Comparison of ENCODE assay signal across 8 cellular contexts in the genomic region with DNA sequence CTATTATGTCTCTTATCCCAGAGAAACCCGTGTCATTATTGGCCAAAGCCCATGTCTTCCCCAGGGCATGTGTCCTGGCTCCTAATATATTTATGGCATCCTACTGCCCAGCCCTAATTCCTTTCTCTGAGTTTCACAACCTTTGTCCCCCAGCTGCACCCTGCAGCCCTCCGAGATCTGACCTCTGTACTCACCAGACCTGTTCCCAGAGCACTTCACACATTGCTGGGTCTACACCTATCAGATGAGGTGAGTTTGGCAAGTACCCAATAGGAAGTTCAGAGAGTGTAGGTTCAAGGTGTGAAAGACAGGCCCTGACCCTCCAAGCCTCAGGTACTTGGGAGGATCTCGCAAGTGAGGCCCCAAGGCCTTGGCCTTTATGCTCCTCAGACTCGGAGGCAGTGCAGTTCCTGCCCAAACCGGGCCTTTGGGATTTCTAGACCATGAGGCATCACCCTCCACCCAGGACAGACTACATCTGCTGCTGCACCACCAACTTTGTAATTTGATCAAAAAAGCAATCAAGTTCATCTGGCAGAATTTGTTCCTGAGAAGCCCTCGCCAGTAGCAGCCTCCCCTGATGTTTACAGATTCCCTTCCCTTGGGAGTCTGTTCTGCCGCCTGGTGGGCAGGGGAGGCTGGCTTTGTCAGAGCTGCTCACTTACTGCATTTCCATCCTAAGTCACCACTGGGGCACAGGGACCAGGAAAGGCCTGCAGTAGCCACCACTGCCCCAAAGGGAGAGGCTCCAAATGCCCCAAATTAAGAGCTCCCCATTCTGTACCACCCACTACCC. TPM values are rescaled to one million over a fixed set of nuclear protein-coding genes. Genes with fewer than 3 reads are reported as not detected.
A peak's percentile ranks its signal among the peaks of the same experiment; 100 is the strongest.
DNase-seq lines count a peak whose midpoint lies in the region; ATAC-seq and TF ChIP-seq lines count a peak whose summit lies in the region.

No MANE protein-coding gene starts in this region.

- no peak overlapping the region for H2BK15ac ChIP-seq in neuronal stem cell (ENCODE audit: low read length)

- TF ChIP-seq CTCF in hepatocyte (IDR thresholded peaks at IDR 0.05; ENCODE audit: poor library complexity) = peak; percentile 21

- DNase-seq in activated CD8-positive, alpha-beta memory T cell treated with anti-CD3 and anti-CD28 coated beads, Interleukin-2, amount 10 ng/mL, durations not matched to agents 7 days and 5 days = no peak
- no peak for DNase-seq in activated CD8-positive, alpha-beta memory T cell treated with anti-CD3 and anti-CD28 coated beads for 24 hours
- no peak for DNase-seq in activated T-helper 2 cell treated with anti-CD3 and anti-CD28 coated beads, Interferon-gamma antibody, Interleukin-2, Interleukin-4, amounts not matched to agents 10 μg/mL and 5 μg/mL and 100 μg/mL, durations not matched to agents 14 hours and 24 hours and 36 hours (ENCODE audit: low spot score)
- DNase-seq in hepatocyte (ENCODE audit: low spot score) (peak; percentile 58), HPDE6-E6E7 (ENCODE audit: extremely low spot score) (no peak), neuronal stem cell (ENCODE audit: low spot score) (no peak)

- no peak overlapping the region for H3K14ac ChIP-seq in neuronal stem cell (ENCODE audit: low read length)

- H2AFZ ChIP-seq in hepatocyte (no peak overlapping the region), neuronal stem cell (ENCODE audit: low read length) (no peak overlapping the region)

- no peak overlapping the region for H3K23ac ChIP-seq in neuronal stem cell (ENCODE audit: low read depth, low read length, poor library complexity)

- peaks cover 20% of the 10 kb centered on the region for H3K79me1 ChIP-seq in neuronal stem cell (ENCODE audit: low read depth, low read length)

- peaks cover 27% of the 10 kb centered on the region for H3K36me3 Mint-ChIP-seq in activated CD8-positive, alpha-beta memory T cell treated with anti-CD3 and anti-CD28 coated beads, Interleukin-2, amount 10 ng/mL, durations not matched to agents 7 days and 5 days
- peaks cover 31% of the 10 kb centered on the region for H3K36me3 Mint-ChIP-seq in activated T-helper 2 cell treated with anti-CD3 and anti-CD28 coated beads, Interferon-gamma antibody, Interleukin-2, Interleukin-4, amounts not matched to agents 10 μg/mL and 5 μg/mL and 100 μg/mL, durations not matched to agents 14 hours and 24 hours and 36 hours (ENCODE audit: low read depth)

- H3K4me2 ChIP-seq in hepatocyte = peak overlapping the region; percentile 91
- H3K4me2 ChIP-seq in neuronal stem cell (ENCODE audit: insufficient read depth, low read length, poor library complexity, severe bottlenecking) = no peak overlapping the region

- H3K4me3 Mint-ChIP-seq in activated CD8-positive, alpha-beta memory T cell treated with anti-CD3 and anti-CD28 coated beads, Interleukin-2, amount 10 ng/mL, durations not matched to agents 7 days and 5 days = peak overlapping the region; percentile 68
- H3K4me3 Mint-ChIP-seq in activated T-helper 2 cell treated with anti-CD3 and anti-CD28 coated beads, Interferon-gamma antibody, Interleukin-2, Interleukin-4, amounts not matched to agents 10 μg/mL and 5 μg/mL and 100 μg/mL, durations not matched to agents 14 hours and 24 hours and 36 hours (ENCODE audit: low read depth) = peak overlapping the region; percentile 81

- 51% methylated on average over 7 of the region's 7 CpGs for WGBS in hepatocyte (ENCODE audit: low lambda C conversion rate, missing lambda C conversion rate)
- WGBS in neuronal stem cell (ENCODE audit: extremely low coverage in 2 of 2, insufficient read length in 2 of 2, insufficient replicate concordance in 1 of 2), 2 donors = no CpG with 5 or more reads among the region's 7 CpGs

- H4K91ac ChIP-seq in neuronal stem cell (ENCODE audit: low read depth, low read length, poor library complexity) = no peak overlapping the region

- H3K79me2 ChIP-seq in hepatocyte = peaks cover 40% of the 10 kb centered on the region

- no peak for ATAC-seq in activated CD8-positive, alpha-beta memory T cell treated with anti-CD3 and anti-CD28 coated beads, Interleukin-2, amount 10 ng/mL, durations not matched to agents 7 days and 5 days
- ATAC-seq in HG02840 (IDR thresholded peaks at IDR 0.05; ENCODE audit: low FRiP score, unreplicated experiment) = no peak

- no peak overlapping the region for H3K4ac ChIP-seq in neuronal stem cell (ENCODE audit: low read length)

- H3K18ac ChIP-seq in neuronal stem cell (ENCODE audit: low read length) = no peak overlapping the region

- peak overlapping the region; percentile 30 for H3K27ac Mint-ChIP-seq in activated CD8-positive, alpha-beta memory T cell treated with anti-CD3 and anti-CD28 coated beads, Interleukin-2, amount 10 ng/mL, durations not matched to agents 7 days and 5 days
- H3K27ac Mint-ChIP-seq in activated T-helper 2 cell treated with anti-CD3 and anti-CD28 coated beads, Interferon-gamma antibody, Interleukin-2, Interleukin-4, amounts not matched to agents 10 μg/mL and 5 μg/mL and 100 μg/mL, durations not matched to agents 14 hours and 24 hours and 36 hours = no peak overlapping the region

- H3K27me3 ChIP-seq in hepatocyte (no peaks in the 10 kb centered on the region), neuronal stem cell (ENCODE audit: control insufficient read depth in 3 of 3, insufficient read depth in 3 of 3, low read depth in 1 of 3, low read length in 3 of 3) (peaks cover 3 to 16% (median 6%) of the 10 kb centered on the region in 3 experiments)

- H3K4me1 Mint-ChIP-seq in activated CD8-positive, alpha-beta memory T cell treated with anti-CD3 and anti-CD28 coated beads, Interleukin-2, amount 10 ng/mL, durations not matched to agents 7 days and 5 days = peaks cover 64% of the 10 kb centered on the region
- peaks cover 43% of the 10 kb centered on the region for H3K4me1 Mint-ChIP-seq in activated T-helper 2 cell treated with anti-CD3 and anti-CD28 coated beads, Interferon-gamma antibody, Interleukin-2, Interleukin-4, amounts not matched to agents 10 μg/mL and 5 μg/mL and 100 μg/mL, durations not matched to agents 14 hours and 24 hours and 36 hours (ENCODE audit: low read depth)

- H3K4me3 ChIP-seq in hepatocyte (no peak overlapping the region), neuronal stem cell (ENCODE audit: low read length in 2 of 2) (no peak overlapping the region)

- H3K9me3 ChIP-seq in hepatocyte (ENCODE audit: low read depth) (no peaks in the 10 kb centered on the region), neuronal stem cell (replicated peaks in 1 of 2; ENCODE audit: control insufficient read depth in 2 of 2, insufficient read depth in 1 of 2, low read depth in 1 of 2, low read length in 2 of 2) (no peaks in the 10 kb centered on the region)

- H4K20me1 ChIP-seq in hepatocyte (ENCODE audit: insufficient read depth, poor library complexity, severe bottlenecking) = no peaks in the 10 kb centered on the region

- no peak overlapping the region for H2BK5ac ChIP-seq in neuronal stem cell (ENCODE audit: low read length)

- no peak overlapping the region for H3K9ac ChIP-seq in neuronal stem cell (ENCODE audit: low read depth, low read length, poor library complexity)

- no peaks in the 10 kb centered on the region for H3K9me2 ChIP-seq in hepatocyte (replicated peaks; ENCODE audit: insufficient read depth)

- CTCF ChIA-PET in activated CD8-positive, alpha-beta memory T cell treated with anti-CD3 and anti-CD28 coated beads, Interleukin-2, amount 10 ng/mL, durations not matched to agents 7 days and 5 days (lab: Charles Lee) = interaction anchor here (1.6 kb wide), 1 partner anchor 8 kb away, joined by 3 read pairs; no protein-coding TSS in a partner anchor

- H3K9me3 Mint-ChIP-seq in activated CD8-positive, alpha-beta memory T cell treated with anti-CD3 and anti-CD28 coated beads, Interleukin-2, amount 10 ng/mL, durations not matched to agents 7 days and 5 days (ENCODE audit: low read depth) = no peaks in the 10 kb centered on the region
- H3K9me3 Mint-ChIP-seq in activated T-helper 2 cell treated with anti-CD3 and anti-CD28 coated beads, Interferon-gamma antibody, Interleukin-2, Interleukin-4, amounts not matched to agents 10 μg/mL and 5 μg/mL and 100 μg/mL, durations not matched to agents 14 hours and 24 hours and 36 hours = no peaks in the 10 kb centered on the region

- H3K36me3 ChIP-seq in hepatocyte (replicated peaks; ENCODE audit: insufficient read depth, low read depth) (no peaks in the 10 kb centered on the region), neuronal stem cell (replicated peaks in 1 of 2; ENCODE audit: control insufficient read depth in 2 of 2, insufficient read depth in 2 of 2, low read length in 2 of 2) (peaks cover 18 to 48% of the 10 kb centered on the region in 2 donors)

- intact Hi-C loops in activated T-helper 2 cell treated with anti-CD3 and anti-CD28 coated beads, Interferon-gamma antibody, Interleukin-2, Interleukin-4, amounts not matched to agents 10 μg/mL and 5 μg/mL and 100 μg/mL, durations not matched to agents 14 hours and 24 hours and 36 hours (cut with micrococcal nuclease) = loop anchor here (10.0 kb wide), 1 partner anchor 87 kb away; a partner anchor contains a TSS

- no peak overlapping the region for H4K8ac ChIP-seq in neuronal stem cell (ENCODE audit: low read depth, low read length)

- no peaks in the 10 kb centered on the region for H3K27me3 Mint-ChIP-seq in activated CD8-positive, alpha-beta memory T cell treated with anti-CD3 and anti-CD28 coated beads, Interleukin-2, amount 10 ng/mL, durations not matched to agents 7 days and 5 days
- no peaks in the 10 kb centered on the region for H3K27me3 Mint-ChIP-seq in activated T-helper 2 cell treated with anti-CD3 and anti-CD28 coated beads, Interferon-gamma antibody, Interleukin-2, Interleukin-4, amounts not matched to agents 10 μg/mL and 5 μg/mL and 100 μg/mL, durations not matched to agents 14 hours and 24 hours and 36 hours (ENCODE audit: low read depth)

- no peak overlapping the region for H2BK120ac ChIP-seq in neuronal stem cell (ENCODE audit: low read depth, low read length)

- H2AK5ac ChIP-seq in neuronal stem cell (ENCODE audit: low read depth, low read length) = no peak overlapping the region

- peak overlapping the region; percentile 73 for H3K27ac ChIP-seq in hepatocyte
- H3K27ac ChIP-seq in temporal lobe (ENCODE audit: low read depth, low read length) = peak overlapping the region; percentile 55
- H3K27ac ChIP-seq in neuronal stem cell (replicated peaks; ENCODE audit: low read length) = no peak overlapping the region

- H3K4me1 ChIP-seq in hepatocyte (ENCODE audit: insufficient read depth) (peaks cover 24% of the 10 kb centered on the region), neuronal stem cell (ENCODE audit: control insufficient read depth in 2 of 2, insufficient read depth in 1 of 2, low read depth in 1 of 2, low read length in 2 of 2) (peaks cover 0 to 6% of the 10 kb centered on the region in 2 donors)

- H2BK12ac ChIP-seq in neuronal stem cell (ENCODE audit: low read length) = no peak overlapping the region

RNA-seq across cellular contexts. Expression of a gene that starts 2.2 kb away (rescaled TPM):
- 10 to 100 TPM; 30.8 to 49.2 TPM for total RNA-seq in activated CD8-positive, alpha-beta memory T cell treated with anti-CD3 and anti-CD28 coated beads, Interleukin-2, amount 10 ng/mL, durations not matched to agents 7 days and 5 days
- 25.8 and 26.4 TPM in 2 replicates for total RNA-seq in activated T-helper 2 cell treated with anti-CD3 and anti-CD28 coated beads, Interferon-gamma antibody, Interleukin-2, Interleukin-4, amounts not matched to agents 10 μg/mL and 5 μg/mL and 100 μg/mL, durations not matched to agents 14 hours and 24 hours and 36 hours
- 22.5 and 25.0 TPM in 2 replicates for total RNA-seq in hepatocyte
- polyA plus RNA-seq in hepatocyte = 5.2 and 5.9 TPM in 2 replicates
- 53.8 TPM for total RNA-seq in temporal lobe
- 30.5 TPM for polyA plus RNA-seq in neuronal stem cell (2013, experiment 1 of 2)
- polyA plus RNA-seq in neuronal stem cell (2013, experiment 2 of 2) = 31.7 TPM

RNA-seq across cellular contexts. Expression of a gene that starts 38.8 kb away (rescaled TPM):
- total RNA-seq in activated CD8-positive, alpha-beta memory T cell treated with anti-CD3 and anti-CD28 coated beads, Interleukin-2, amount 10 ng/mL, durations not matched to agents 7 days and 5 days = 1 to 10 TPM; 2.2 to 4.8 TPM
- total RNA-seq in activated T-helper 2 cell treated with anti-CD3 and anti-CD28 coated beads, Interferon-gamma antibody, Interleukin-2, Interleukin-4, amounts not matched to agents 10 μg/mL and 5 μg/mL and 100 μg/mL, durations not matched to agents 14 hours and 24 hours and 36 hours = 1.7 and 1.8 TPM in 2 replicates
- total RNA-seq in hepatocyte (2.8 and 5.2 TPM in 2 replicates), temporal lobe (0.98 TPM)
- 10.4 and 11.1 TPM in 2 replicates for polyA plus RNA-seq in hepatocyte
- 8.0 TPM for polyA plus RNA-seq in neuronal stem cell (2013, experiment 1 of 2)
- polyA plus RNA-seq in neuronal stem cell (2013, experiment 2 of 2) = 7.7 TPM
